In genomic region chr20:36468149-36469000, GRCh38 we compare ENCODE assay signal across 8 cellular contexts.
DNase-seq lines count a peak whose midpoint lies in the region; ATAC-seq lines count a peak whose summit lies in the region.
"Had no signal": no experiment of that assay in that cellular context is flagged by ENCODE, and none has a peak within 500 bp of the region (broad histone marks: within the 10 kb centered on the region; RNA-seq: fewer than 3 reads in every experiment).

No MANE protein-coding gene starts in this region.

- 50% methylated on average over 10 of the region's 10 CpGs for WGBS in right cardiac atrium

- peak overlapping the region; percentile 94 for H3K27ac Mint-ChIP-seq in stimulated activated memory B cell treated with anti-CD40 and anti-IgM and Interleukin-4, amounts not matched to agents 10 μg/mL and 1 μg/mL and 100 μg/mL, for 72 hours

- no peaks in the 10 kb centered on the region for H3K27me3 Mint-ChIP-seq in stimulated activated memory B cell treated with anti-CD40 and anti-IgM and Interleukin-4, amounts not matched to agents 10 μg/mL and 1 μg/mL and 100 μg/mL, for 72 hours

- no peaks in the 10 kb centered on the region for H3K36me3 Mint-ChIP-seq in stimulated activated memory B cell treated with anti-CD40 and anti-IgM and Interleukin-4, amounts not matched to agents 10 μg/mL and 1 μg/mL and 100 μg/mL, for 72 hours

- ATAC-seq in right cardiac atrium = peak in 1 of 2 donors; percentile 37
- ATAC-seq in stimulated activated memory B cell treated with anti-CD40 and anti-IgM and Interleukin-4, amounts not matched to agents 10 μg/mL and 1 μg/mL and 100 μg/mL, for 72 hours = no peak
- ATAC-seq in left colon = no peak
- ATAC-seq: activated CD8-positive, alpha-beta T cell treated with anti-CD3 and anti-CD28 coated beads, Interleukin-2, amount 10 ng/mL, durations not matched to agents 7 days and 5 days had no signal

- H3K4me1 ChIP-seq in right cardiac atrium (ENCODE audit: control insufficient read depth, insufficient read depth, low read length) = peaks cover 58% of the 10 kb centered on the region

- H3K9me3 ChIP-seq in right cardiac atrium (ENCODE audit: control insufficient read depth, low read length) = no peaks in the 10 kb centered on the region

- H3K9me3 Mint-ChIP-seq in stimulated activated memory B cell treated with anti-CD40 and anti-IgM and Interleukin-4, amounts not matched to agents 10 μg/mL and 1 μg/mL and 100 μg/mL, for 72 hours = no peaks in the 10 kb centered on the region

- H3K27ac ChIP-seq in right cardiac atrium (ENCODE audit: low read length) = peak overlapping the region; percentile 64

- H3K27me3 ChIP-seq in right cardiac atrium (ENCODE audit: control insufficient read depth, insufficient read depth) = no peaks in the 10 kb centered on the region

- peak; percentile 63 for DNase-seq in HuH-7.5 (ENCODE audit: low spot score)
- DNase-seq in SK-MEL-5 (ENCODE audit: low read depth, low spot score) = peak; percentile 40
- DNase-seq in right cardiac atrium = peak in 1 of 3 donors; percentile 62
- no peak for DNase-seq in activated CD8-positive, alpha-beta memory T cell treated with anti-CD3 and anti-CD28 coated beads for 24 hours
- no peak for DNase-seq in left colon
- DNase-seq in NCI-H2107 treated with DMSO at 0.1 percent for 48 hours (lab: John Stamatoyannopoulos, UW; ENCODE audit: unreplicated experiment) = no peak

- H3K4me1 Mint-ChIP-seq in stimulated activated memory B cell treated with anti-CD40 and anti-IgM and Interleukin-4, amounts not matched to agents 10 μg/mL and 1 μg/mL and 100 μg/mL, for 72 hours = peaks cover 87% of the 10 kb centered on the region

- in situ Hi-C loops in SK-MEL-5 (cut with HindIII; ENCODE audit: low pct_unique_long_range_greater_than_20kb, low sequenced_read_pairs) = no loop called here

- no peak overlapping the region for H3K4me3 ChIP-seq in right cardiac atrium (ENCODE audit: low read length)

- H3K4me3 Mint-ChIP-seq in stimulated activated memory B cell treated with anti-CD40 and anti-IgM and Interleukin-4, amounts not matched to agents 10 μg/mL and 1 μg/mL and 100 μg/mL, for 72 hours = no peak overlapping the region

- intact Hi-C loops in right cardiac atrium (cut with DNase I) (loop anchor here in 1 of 4 donors (5.0 kb wide), 1 partner anchor 74 kb away; the partner anchor contains the start of gene MYL9), left colon (cut with DNase I, micrococcal nuclease) (no loop called here)

Comparison
In these comparisons a context has a peak if more than half of its experiments do, and no peak if none do; other contexts are left out.
1. DNase-seq: peak in HuH-7.5 (single experiment) and SK-MEL-5 (single experiment); none in activated CD8-positive, alpha-beta memory T cell treated with anti-CD3 and anti-CD28 coated beads for 24 hours (single experiment), left colon (0 of 2) and NCI-H2107 treated with DMSO at 0.1 percent for 48 hours (single experiment).